ENCODE assay signal across 6 cellular contexts in the genomic region with DNA sequence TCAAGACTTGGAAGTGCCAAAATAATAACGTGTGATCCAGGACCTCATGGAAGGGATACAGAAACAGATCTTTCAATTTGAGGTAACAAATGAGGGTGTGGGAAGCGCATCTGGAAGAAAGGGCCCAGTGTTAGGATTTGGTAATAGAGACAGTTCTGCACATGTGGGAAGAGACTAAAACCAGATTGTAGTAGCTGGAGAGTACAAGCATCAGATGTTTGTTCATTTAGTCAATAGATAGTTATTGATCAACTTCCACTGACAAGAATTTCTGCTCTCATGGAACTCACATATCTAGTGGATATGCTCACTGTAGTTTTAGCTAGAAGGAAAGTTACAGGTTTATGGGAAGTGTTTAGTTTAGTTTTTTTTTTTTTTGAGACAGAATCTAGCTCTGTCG.
"Had no signal": no experiment of that assay in that cellular context is flagged by ENCODE, and none has a peak within 500 bp of the region (broad histone marks: within the 10 kb centered on the region; RNA-seq: fewer than 3 reads in every experiment).

No MANE protein-coding gene starts in this region.

- H3K9me3 Mint-ChIP-seq: GM23338, H9, IgD-negative memory B cell had no signal

- H3K27me3 Mint-ChIP-seq: IgD-negative memory B cell had no signal

- H3K4me3 ChIP-seq: GM23338 had no signal

- H3K4me2 ChIP-seq: GM23338 had no signal

- H3K27ac Mint-ChIP-seq: GM23338, H9, IgD-negative memory B cell had no signal

- DNase-seq: H9, HCEC 1CT had no signal

- FAIRE-seq: H54, HTR-8/SVneo had no signal

- H2AFZ ChIP-seq: GM23338 had no signal

- ATAC-seq: GM23338 had no signal

- H3K4me3 Mint-ChIP-seq: GM23338, H9, IgD-negative memory B cell had no signal
